ENCODE assay signal across 1 cellular context in genomic region chr16:85564277-85565051, GRCh38.
TF ChIP-seq lines count a peak whose summit lies in the region.

No MANE protein-coding gene starts in this region.

TF ChIP-seq in GM12878, 131 proteins besides CTCF, POLR2A, EP300 and RAD21 (continued from another document):
- TF ChIP-seq ZNF592 (IDR thresholded peaks at IDR 0.05) (no peak), SPI1 (IDR thresholded peaks at IDR 0.05; ENCODE audit: borderline replicate concordance, insufficient read depth, low read depth, low read length) (no peak; the same call in 1 of the 2 replicates)
TF ChIP-seq in GM12878: peak in this region for 23.
